In the genomic region with DNA sequence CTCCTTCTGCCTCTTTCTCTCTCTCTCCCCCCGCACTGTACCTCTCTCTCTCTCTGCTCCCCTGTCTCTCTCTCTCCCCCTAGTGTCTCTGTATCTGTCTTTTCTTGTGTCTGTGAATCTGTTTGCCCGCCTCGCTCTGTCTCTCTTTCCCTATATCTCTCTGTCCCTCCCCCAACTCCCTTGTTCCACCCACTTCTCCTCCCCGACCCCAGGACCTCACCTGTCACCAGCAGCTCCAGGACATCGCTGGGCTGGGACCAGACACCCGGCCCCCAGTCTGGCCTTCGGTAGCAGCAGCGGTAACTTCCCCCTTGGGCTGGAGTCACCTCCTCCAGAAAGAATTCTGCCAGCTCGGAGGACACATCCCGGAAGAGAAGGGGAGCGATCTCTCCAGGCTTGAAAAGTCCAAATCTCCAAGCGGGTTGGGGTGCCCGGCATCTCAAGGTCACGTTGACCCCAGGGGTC, we compare ENCODE assay signal across 8 cellular contexts. TPM values are rescaled to one million over a fixed set of nuclear protein-coding genes. Genes with fewer than 3 reads are reported as not detected.
DNase-seq lines count a peak whose midpoint lies in the region; ATAC-seq and TF ChIP-seq lines count a peak whose summit lies in the region.

No MANE protein-coding gene starts in this region.

- H3K9me3 ChIP-seq in CD4-positive, CD25-positive, alpha-beta regulatory T cell (ENCODE audit: control insufficient read depth in 2 of 2, low read length in 2 of 2) = no peaks in the 10 kb centered on the region
- H3K9me3 ChIP-seq in adipocyte (ENCODE audit: control insufficient read depth, low read length) (no peaks in the 10 kb centered on the region), testis (no peaks in the 10 kb centered on the region)

- H3K4me3 ChIP-seq in CD4-positive, CD25-positive, alpha-beta regulatory T cell (ENCODE audit: low read depth, low read length) = no peak overlapping the region
- H3K4me3 ChIP-seq in KMS-11 (IDR thresholded peaks at IDR 0.05; ENCODE audit: insufficient read depth, low read depth, low read length) (no peak overlapping the region), adipocyte (ENCODE audit: low read length) (peak overlapping the region; percentile 77), testis (peak overlapping the region in 1 of 2 donors; percentile 18)

- H4K20me1 ChIP-seq in KMS-11 (ENCODE audit: insufficient read depth) = no peaks in the 10 kb centered on the region

- peak overlapping the region in 3 of 4 donors; percentile 65 to 79 (median 67) for H3K4me3 Mint-ChIP-seq in CD4-positive, CD25-positive, alpha-beta regulatory T cell

- H3K4me1 Mint-ChIP-seq in CD4-positive, CD25-positive, alpha-beta regulatory T cell = peaks cover 4 to 12% (median 10%) of the 10 kb centered on the region in 4 donors

- WGBS in testis, 2 donors = 9 to 21% methylated on average over 14 of the region's 14 CpGs

- H3K4me1 ChIP-seq in CD4-positive, CD25-positive, alpha-beta regulatory T cell (ENCODE audit: control insufficient read depth, insufficient read depth, low read length, poor library complexity, severe bottlenecking) = peaks cover 7% of the 10 kb centered on the region
- no peaks in the 10 kb centered on the region for H3K4me1 ChIP-seq in KMS-11 (ENCODE audit: low read depth, poor library complexity, severe bottlenecking)
- peaks cover 5% of the 10 kb centered on the region for H3K4me1 ChIP-seq in adipocyte (ENCODE audit: control insufficient read depth, insufficient read depth, low read length)
- H3K4me1 ChIP-seq in testis = peaks cover 7% of the 10 kb centered on the region

- peak overlapping the region; percentile 6 to 90 (median 58) for H3K27ac Mint-ChIP-seq in CD4-positive, CD25-positive, alpha-beta regulatory T cell

- H3K36me3 ChIP-seq in CD4-positive, CD25-positive, alpha-beta regulatory T cell (ENCODE audit: control insufficient read depth, insufficient read depth, low read length) = no peaks in the 10 kb centered on the region
- H3K36me3 ChIP-seq in KMS-11 (ENCODE audit: insufficient read depth) (no peaks in the 10 kb centered on the region), adipocyte (ENCODE audit: control insufficient read depth, insufficient read depth, low read length, severe bottlenecking) (no peaks in the 10 kb centered on the region), testis (ENCODE audit: low read depth, missing control alignments) (no peaks in the 10 kb centered on the region)

- H2AFZ ChIP-seq in KMS-11 (ENCODE audit: low read depth) = peak overlapping the region; percentile 71; the same call in 1 of the 2 replicates

- H3K9ac ChIP-seq in KMS-11 = no peak overlapping the region
- H3K9ac ChIP-seq in adipocyte (ENCODE audit: low read length) = peak overlapping the region; percentile 74

- DNase-seq in CD4-positive, CD25-positive, alpha-beta regulatory T cell = peak in 1 of 3 donors; percentile 54
- DNase-seq in adipocyte (ENCODE audit: low read depth) = peak; percentile 58
- peak; percentile 34 for DNase-seq in iPS-NIHi7 (ENCODE audit: extremely low spot score)
- peak; percentile 34 for DNase-seq in testis
- DNase-seq in cerebellar cortex (ENCODE audit: low spot score) = no peak
- DNase-seq in nucleus accumbens (lab: John Stamatoyannopoulos, UW) = no peak

- H3K27me3 ChIP-seq in CD4-positive, CD25-positive, alpha-beta regulatory T cell (ENCODE audit: control insufficient read depth, insufficient read depth, low read length) = no peaks in the 10 kb centered on the region
- H3K27me3 ChIP-seq in KMS-11 (ENCODE audit: insufficient read depth, low read depth) (peaks cover 4% of the 10 kb centered on the region; the same call in 1 of the 2 replicates), adipocyte (replicated peaks; ENCODE audit: control insufficient read depth, insufficient read depth, low read length) (peaks cover 6% of the 10 kb centered on the region), testis (no peaks in the 10 kb centered on the region)

- H3K36me3 Mint-ChIP-seq in CD4-positive, CD25-positive, alpha-beta regulatory T cell = no peaks in the 10 kb centered on the region

- H3K4me2 ChIP-seq in KMS-11 = peak overlapping the region; percentile 42; the same call in 1 of the 2 replicates

- no peak for TF ChIP-seq CTCF in KMS-11 (conservative IDR thresholded peaks at IDR 0.05; ENCODE audit: low read depth, low read length)
- TF ChIP-seq CTCF in testis (IDR thresholded peaks at IDR 0.05) = peak in 1 of 3 experiments; percentile 14

- H3K9me3 Mint-ChIP-seq in CD4-positive, CD25-positive, alpha-beta regulatory T cell = peaks cover 0 to 4% (median 0%) of the 10 kb centered on the region in 7 donors

- intact Hi-C loops in testis (cut with DNase I; ENCODE audit: low total_unique reads) = no loop called here

- H3K79me2 ChIP-seq in KMS-11 (ENCODE audit: insufficient read depth, low read depth) = no peaks in the 10 kb centered on the region

- H3K27ac ChIP-seq in CD4-positive, CD25-positive, alpha-beta regulatory T cell (ENCODE audit: insufficient read depth, low read length, poor library complexity, severe bottlenecking) = no peak overlapping the region
- no peak overlapping the region for H3K27ac ChIP-seq in KMS-11
- peak overlapping the region; percentile 41 to 68 for H3K27ac ChIP-seq in testis

- ATAC-seq in CD4-positive, CD25-positive, alpha-beta regulatory T cell (ENCODE audit: low read depth in 2 of 2) = peak in 1 of 2 donors; percentile 29
- ATAC-seq in GM21576 (IDR thresholded peaks at IDR 0.05; ENCODE audit: unreplicated experiment) = no peak

- TF ChIP-seq POLR2A in testis (IDR thresholded peaks at IDR 0.05) = no peak

- peaks cover 16% of the 10 kb centered on the region for H3K27me3 Mint-ChIP-seq in CD4-positive, CD25-positive, alpha-beta regulatory T cell

RNA-seq across cellular contexts. Expression of a gene that starts 3.9 kb away (rescaled TPM):
- not detected for total RNA-seq in CD4-positive, CD25-positive, alpha-beta regulatory T cell
- under 1 TPM in 3 of 4 donors, not detected in 1; 0.12 to 0.28 (median 0.13) TPM for polyA plus RNA-seq in CD4-positive, CD25-positive, alpha-beta regulatory T cell
- 1 to 10 TPM; 1.2 to 1.7 TPM for total RNA-seq in testis
- polyA plus RNA-seq in testis (ENCODE audit: insufficient read depth, low read depth, low replicate concordance) = 1.7 TPM

RNA-seq across cellular contexts. Expression of a gene that starts 6.0 kb away (rescaled TPM):
- total RNA-seq in CD4-positive, CD25-positive, alpha-beta regulatory T cell = 65.7 TPM
- 100 to 1,000 TPM; 404 to 577 (median 444) TPM for polyA plus RNA-seq in CD4-positive, CD25-positive, alpha-beta regulatory T cell
- total RNA-seq in testis = 10 to 100 TPM; 40.0 to 55.6 TPM
- polyA plus RNA-seq in testis (ENCODE audit: insufficient read depth, low read depth, low replicate concordance) = 251 TPM

RNA-seq across cellular contexts. Expression of a gene that starts 15.5 kb away (rescaled TPM):
- total RNA-seq in CD4-positive, CD25-positive, alpha-beta regulatory T cell = not detected
- polyA plus RNA-seq in CD4-positive, CD25-positive, alpha-beta regulatory T cell = not detected
- under 1 TPM in 1 of 2 donors, not detected in 1; 0.37 TPM for total RNA-seq in testis
- not detected for polyA plus RNA-seq in testis (ENCODE audit: insufficient read depth, low read depth, low replicate concordance)

RNA-seq across cellular contexts. Expression of a gene that starts 18.8 kb away (rescaled TPM):
- total RNA-seq in CD4-positive, CD25-positive, alpha-beta regulatory T cell = 15.0 TPM
- polyA plus RNA-seq in CD4-positive, CD25-positive, alpha-beta regulatory T cell = 10 to 100 TPM; 18.8 to 26.8 (median 23.9) TPM
- total RNA-seq in testis = 10 to 100 TPM; 11.2 to 12.9 TPM
- 16.0 TPM for polyA plus RNA-seq in testis (ENCODE audit: insufficient read depth, low read depth, low replicate concordance)

RNA-seq across cellular contexts. Expression of a gene that starts 18.9 kb away (rescaled TPM):
- total RNA-seq in CD4-positive, CD25-positive, alpha-beta regulatory T cell = 57.8 TPM
- polyA plus RNA-seq in CD4-positive, CD25-positive, alpha-beta regulatory T cell = 10 to 100 TPM; 61.2 to 74.8 (median 69.6) TPM
- total RNA-seq in testis = 10 to 100 TPM; 60.1 to 66.6 TPM
- polyA plus RNA-seq in testis (ENCODE audit: insufficient read depth, low read depth, low replicate concordance) = 56.4 TPM

Comparison
In these comparisons a context has a peak if more than half of its experiments do, and no peak if none do; other contexts are left out.
1. DNase-seq: peak in adipocyte (single experiment), iPS-NIHi7 (single experiment) and testis (single experiment); none in cerebellar cortex (single experiment) and nucleus accumbens (0 of 56).
2. H3K27ac ChIP-seq: peak in testis (2 of 2); none in CD4-positive, CD25-positive, alpha-beta regulatory T cell (single experiment) and KMS-11 (single experiment).